18 cellular contexts compared by ENCODE assay signal in the genomic region with DNA sequence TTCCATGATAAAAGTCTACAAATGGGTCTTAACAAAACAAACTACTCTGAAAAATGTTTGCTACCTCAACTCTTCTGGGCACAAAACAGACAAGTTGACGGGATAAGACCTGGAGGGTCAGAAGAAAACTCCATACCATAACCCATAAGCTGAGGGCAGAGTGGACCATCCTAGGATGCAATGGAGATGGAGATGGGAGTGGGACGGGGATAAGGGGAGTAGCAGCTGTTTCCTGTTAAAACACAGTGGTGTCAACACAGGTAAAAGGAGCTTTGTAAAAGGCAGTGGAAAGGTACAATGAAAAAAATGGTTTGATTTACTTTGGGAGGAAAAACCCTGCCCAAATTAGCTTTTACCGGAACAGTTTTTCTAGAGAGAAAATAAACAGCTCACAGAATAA. TPM values are rescaled to one million over a fixed set of nuclear protein-coding genes. Genes with fewer than 3 reads are reported as not detected.
A peak's percentile ranks its signal among the peaks of the same experiment; 100 is the strongest.
DNase-seq lines count a peak whose midpoint lies in the region; ATAC-seq, FAIRE-seq and TF ChIP-seq lines count a peak whose summit lies in the region.
"Had no signal": no experiment of that assay in that cellular context is flagged by ENCODE, and none has a peak within 500 bp of the region (broad histone marks: within the 10 kb centered on the region; RNA-seq: fewer than 3 reads in every experiment).

No MANE protein-coding gene starts in this region.

- H3K27ac Mint-ChIP-seq in astrocyte (ENCODE audit: unreplicated experiment) (peak overlapping the region; percentile 84), natural killer cell (no peak overlapping the region)
- H3K27ac Mint-ChIP-seq: B cell had no signal

- TF ChIP-seq POLR2A in IMR-90 (IDR thresholded peaks at IDR 0.05; ENCODE audit: low read depth, low read length) (no peak), right lobe of liver (IDR thresholded peaks at IDR 0.05) (no peak)

- POLR2A ChIA-PET in IMR-90 (lab: Charles Lee; ENCODE audit: unreplicated experiment), result no interaction called here

- H2AK9ac ChIP-seq in IMR-90 (replicated peaks; ENCODE audit: low read depth, low read length, poor library complexity), result no peak overlapping the region

- H3K9me3 Mint-ChIP-seq in astrocyte (ENCODE audit: unreplicated experiment) (no peaks in the 10 kb centered on the region), natural killer cell (no peaks in the 10 kb centered on the region)
- H3K9me3 Mint-ChIP-seq: CD4-positive, CD25-positive, alpha-beta regulatory T cell had no signal

- H3K9ac ChIP-seq in IMR-90 (ENCODE audit: low read depth, low read length) (no peak overlapping the region), astrocyte (ENCODE audit: low read length) (no peak overlapping the region)
- H3K9ac ChIP-seq: KMS-11 had no signal

- dilution Hi-C loops in IMR-90 (cut with HindIII; ENCODE audit: low sequenced_read_pairs, unreplicated experiment), result no loop called here

- H3K79me1 ChIP-seq in IMR-90 (ENCODE audit: low read depth in 1 of 2, low read length in 2 of 2), result peaks cover 9 to 32% of the 10 kb centered on the region in 2 experiments

- peak overlapping the region; percentile 59; the same call in 1 of the 2 replicates for H3K18ac ChIP-seq in IMR-90 (ENCODE audit: low read depth, low read length)

- no peaks in the 10 kb centered on the region for H3K27me3 Mint-ChIP-seq in astrocyte (ENCODE audit: low read depth, unreplicated experiment)
- H3K27me3 Mint-ChIP-seq in natural killer cell (ENCODE audit: low read depth in 2 of 2), result no peaks in the 10 kb centered on the region
- H3K27me3 Mint-ChIP-seq: B cell; CD4-positive, CD25-positive, alpha-beta regulatory T cell had no signal

- H3K4me1 ChIP-seq in IMR-90 (ENCODE audit: control insufficient read depth, insufficient read depth, low read length) (peaks cover 6% of the 10 kb centered on the region), astrocyte (ENCODE audit: insufficient read depth, low read length) (peaks cover 8% of the 10 kb centered on the region), right lobe of liver (peaks cover 0 to 41% (median 12%) of the 10 kb centered on the region in 4 donors)
- H3K4me1 ChIP-seq: Caco-2 had no signal

- no peaks in the 10 kb centered on the region for H4K20me1 ChIP-seq in IMR-90 (ENCODE audit: insufficient read depth, low read length)
- H4K20me1 ChIP-seq in astrocyte (ENCODE audit: insufficient read depth, low read length), result no peaks in the 10 kb centered on the region

- H3K36me3 Mint-ChIP-seq in astrocyte (ENCODE audit: low read depth, unreplicated experiment), result peaks cover 6% of the 10 kb centered on the region
- H3K36me3 Mint-ChIP-seq in natural killer cell, result peaks cover 33% of the 10 kb centered on the region

- in situ Hi-C loops in IMR-90 (cut with MboI; ENCODE audit: low sequenced_read_pairs), result loop anchor here (25.0 kb wide), 3 partner anchors 836 to 1439 kb away; no protein-coding TSS in a partner anchor

- peak overlapping the region; percentile 91 for H3K14ac ChIP-seq in IMR-90 (replicated peaks; ENCODE audit: low read depth, low read length)

- H3K4me2 ChIP-seq in IMR-90 (ENCODE audit: low read depth, low read length) (0 out of 2 replicates have a peak overlapping the region, but pooled peaks have one; percentile 37), astrocyte (ENCODE audit: low read length) (no peak overlapping the region)
- H3K4me2 ChIP-seq: KMS-11 had no signal

- no peaks in the 10 kb centered on the region for H3K27me3 ChIP-seq in IMR-90 (ENCODE audit: control insufficient read depth, insufficient read depth, low read length)
- no peaks in the 10 kb centered on the region for H3K27me3 ChIP-seq in astrocyte (ENCODE audit: insufficient read depth, low read length)
- no peaks in the 10 kb centered on the region for H3K27me3 ChIP-seq in right lobe of liver

- no peaks in the 10 kb centered on the region for H3K79me2 ChIP-seq in astrocyte (ENCODE audit: insufficient read depth, low read length)

- H4K5ac ChIP-seq in IMR-90 (ENCODE audit: low read depth, low read length), result peak overlapping the region; percentile 88; the same call in 1 of the 2 replicates

- H2AFZ ChIP-seq in IMR-90 (replicated peaks; ENCODE audit: low read length, poor library complexity) (no peak overlapping the region), astrocyte (ENCODE audit: low read depth, low read length) (no peak overlapping the region)

- H2BK120ac ChIP-seq in IMR-90 (ENCODE audit: low read depth, low read length), result peak overlapping the region; percentile 77

- DNase-seq in IMR-90, result no peak
- no peak for DNase-seq in astrocyte (ENCODE audit: low read depth)
- DNase-seq in right lobe of liver, result no peak
- DNase-seq in natural killer cell, result no peak
- DNase-seq: ACHN; CD4-positive, CD25-positive, alpha-beta regulatory T cell; DMS79; GOT3; NCI-H1092; NCI-H1694; NCI-H526 treated with DMSO at 0.1 percent for 48 hours; RPMI8226 had no signal

- no peak overlapping the region for H3K4me3 Mint-ChIP-seq in astrocyte (ENCODE audit: unreplicated experiment)
- H3K4me3 Mint-ChIP-seq in natural killer cell, result no peak overlapping the region
- H3K4me3 Mint-ChIP-seq: B cell; CD4-positive, CD25-positive, alpha-beta regulatory T cell had no signal

- peak overlapping the region; percentile 70; the same call in 1 of the 2 replicates for H2AK5ac ChIP-seq in IMR-90 (ENCODE audit: low read depth, low read length)

- H3K23ac ChIP-seq in IMR-90 (ENCODE audit: low read depth, low read length), result peak overlapping the region; percentile 24; the same call in 1 of the 2 replicates

- 0 out of 2 replicates have a peak overlapping the region, but pooled peaks have one; percentile 5 for H3K27ac ChIP-seq in 22Rv1
- H3K27ac ChIP-seq in IMR-90 (ENCODE audit: insufficient read depth, low read length), result peak overlapping the region; percentile 49
- peak overlapping the region; percentile 1 for H3K27ac ChIP-seq in astrocyte (ENCODE audit: low read depth, low read length)
- peak overlapping the region; percentile 19 to 69 (median 45) for H3K27ac ChIP-seq in right lobe of liver
- H3K27ac ChIP-seq: KMS-11 had no signal

- H4K8ac ChIP-seq in IMR-90 (ENCODE audit: low read depth in 2 of 2, low read length in 2 of 2), result peak overlapping the region in 1 of 2 experiments; percentile 32; a peak in 2 of 4 replicates

- no peak overlapping the region for H3K4me3 ChIP-seq in IMR-90 (ENCODE audit: insufficient read depth, low read depth, low read length)
- H3K4me3 ChIP-seq in astrocyte (ENCODE audit: insufficient read depth, low read depth, low read length), result no peak overlapping the region
- no peak overlapping the region for H3K4me3 ChIP-seq in right lobe of liver

- H3K36me3 ChIP-seq in IMR-90 (ENCODE audit: control insufficient read depth, insufficient read depth, low read length) (peaks cover 25% of the 10 kb centered on the region), astrocyte (ENCODE audit: insufficient read depth, low read length) (peaks cover 32% of the 10 kb centered on the region), right lobe of liver (peaks cover 0 to 56% (median 20%) of the 10 kb centered on the region in 4 donors)

- H3K4ac ChIP-seq in IMR-90 (ENCODE audit: low read depth, low read length), result peak overlapping the region; percentile 89

- peak overlapping the region; percentile 88 for H4K91ac ChIP-seq in IMR-90 (ENCODE audit: insufficient read depth, low read depth, low read length)

- H2BK5ac ChIP-seq in IMR-90 (ENCODE audit: low read depth, low read length, poor library complexity, severe bottlenecking), result peak overlapping the region; percentile 42

- peaks cover 26% of the 10 kb centered on the region for H3K4me1 Mint-ChIP-seq in astrocyte (ENCODE audit: low read depth, unreplicated experiment)
- H3K4me1 Mint-ChIP-seq in natural killer cell, result peaks cover 0 to 7% of the 10 kb centered on the region in 2 donors
- H3K4me1 Mint-ChIP-seq: B cell had no signal

- no TSS peak for BruUV-seq in IMR-90 (replicated peaks; lab: Mats Ljungman, UMichigan)

- intact Hi-C loops in IMR-90 (cut with micrococcal nuclease), result no loop called here
- intact Hi-C loops in right lobe of liver (cut with DNase I), result no loop called here
- intact Hi-C loops in natural killer cell (cut with micrococcal nuclease), result no loop called here

- H2BK20ac ChIP-seq in IMR-90 (ENCODE audit: low read depth, low read length), result peak overlapping the region; percentile 81

- ATAC-seq in IMR-90 (ENCODE audit: low read depth), result no peak
- ATAC-seq in right lobe of liver, result peak in 3 of 4 donors; percentile 7 to 18 (median 12)
- ATAC-seq in HG03025 (IDR thresholded peaks at IDR 0.05; ENCODE audit: low FRiP score, unreplicated experiment), result no peak
- ATAC-seq in HG03039 (IDR thresholded peaks at IDR 0.05; ENCODE audit: unreplicated experiment), result no peak
- ATAC-seq in natural killer cell, result no peak

- H3K9me1 ChIP-seq in IMR-90 (ENCODE audit: insufficient read depth, low read length), result peaks cover 8% of the 10 kb centered on the region

- no peaks in the 10 kb centered on the region for H3K9me3 ChIP-seq in IMR-90 (ENCODE audit: control insufficient read depth, insufficient read depth, low read length)
- H3K9me3 ChIP-seq in astrocyte (ENCODE audit: insufficient read depth, low read depth, low read length), result no peaks in the 10 kb centered on the region
- H3K9me3 ChIP-seq in right lobe of liver, result no peaks in the 10 kb centered on the region
- H3K9me3 ChIP-seq: Caco-2 had no signal

- WGBS in IMR-90 (ENCODE audit: extremely low coverage in 2 of 2, insufficient read length in 1 of 2), 2 experiments, result 100% methylated on average over 1 of the region's 3 CpGs; no CpG with 5 or more reads in 1 of the 2 experiments
- 43% methylated on average over 3 of the region's 3 CpGs for WGBS in right lobe of liver (ENCODE audit: insufficient coverage, low coverage, low lambda C conversion rate, missing lambda C conversion rate)

- H2BK15ac ChIP-seq in IMR-90 (ENCODE audit: low read depth, low read length), result peak overlapping the region; percentile 80; the same call in 2 of the 3 replicates

- FAIRE-seq in astrocyte (lab: Jason Lieb, UNC), result no peak

- H3K56ac ChIP-seq in IMR-90 (ENCODE audit: extremely low read depth, insufficient read depth, low read length), result peak overlapping the region; percentile 52; the same call in 1 of the 2 replicates

- CTCF ChIA-PET in IMR-90 (lab: Yijun Ruan, JAX), result no interaction called here

- TF ChIP-seq CTCF in 22Rv1 (IDR thresholded peaks at IDR 0.05), result no peak
- TF ChIP-seq CTCF in IMR-90 (conservative IDR thresholded peaks at IDR 0.05; ENCODE audit: low read depth, low read length), result no peak
- no peak for TF ChIP-seq CTCF in astrocyte (IDR thresholded peaks at IDR 0.05; ENCODE audit: insufficient read depth, low read depth, low read length)
- no peak for TF ChIP-seq CTCF in right lobe of liver (IDR thresholded peaks at IDR 0.05)
- TF ChIP-seq CTCF in natural killer cell (IDR thresholded peaks at IDR 0.05), result no peak

- TF ChIP-seq RAD21 in IMR-90 (IDR thresholded peaks at IDR 0.05; ENCODE audit: low read length), result no peak

TF ChIP-seq in IMR-90, 13 proteins besides CTCF, POLR2A, EP300 and RAD21 (continues in another document):
- TF ChIP-seq SMC3 (IDR thresholded peaks at IDR 0.05; ENCODE audit: low read depth, low read length), result no peak

RNA-seq across cellular contexts. Expression of a gene that starts 41.6 kb away (rescaled TPM):
- 58.6 and 65.2 TPM in 2 replicates for total RNA-seq in IMR-90 (2012; rRNA removed)
- polyA plus RNA-seq in IMR-90 (2012; rRNA removed), result 67.4 and 71.2 TPM in 2 replicates
- polyA plus RNA-seq in IMR-90 (2012; cell fraction: cytosol; rRNA removed), result 38.0 and 40.7 TPM in 2 replicates
- polyA plus RNA-seq in IMR-90 (2012; cell fraction: nucleus; rRNA removed; ENCODE audit: low replicate concordance), result 28.2 and 53.3 TPM in 2 replicates
- total RNA-seq in astrocyte, result 137 and 139 TPM in 2 replicates
- total RNA-seq in right lobe of liver, result 10 to 100 TPM; 40.9 to 92.8 (median 56.5) TPM
- total RNA-seq in natural killer cell, result 100 to 1,000 TPM; 204 to 326 (median 230) TPM

Comparison
In these comparisons a context has a peak if more than half of its experiments do, and no peak if none do; other contexts are left out.
1. ATAC-seq: peak in right lobe of liver (3 of 4); none in IMR-90 (single experiment), HG03025 (single experiment), HG03039 (single experiment) and natural killer cell (0 of 3).
2. Peak in every context shown above with its lines, with median percentiles within 50 percentile points of each other: H3K27ac ChIP-seq.